32 cellular contexts compared by ENCODE assay signal in genomic region chr1:22279735-22280134, GRCh38.
"Had no signal": no experiment of that assay in that cellular context is flagged by ENCODE, and none has a peak within 500 bp of the region (broad histone marks: within the 10 kb centered on the region; RNA-seq: fewer than 3 reads in every experiment).

No MANE protein-coding gene starts in this region.

- H3K4me2 ChIP-seq: smooth muscle cell had no signal

- H3K36me3 Mint-ChIP-seq: natural killer cell treated with Interleukin-12 subunit alpha and Interleukin-12 subunit beta and Interleukin-15 and Interleukin-18, amount 100 ng/mL, for 72 hours had no signal

- H3K27me3 ChIP-seq: ovary, suprapubic skin, testis, transverse colon, upper lobe of right lung, uterus had no signal

- H3K4me3 ChIP-seq: ovary, psoas muscle, skin epidermis, smooth muscle cell, spleen, suprapubic skin, testis, tibial artery, transverse colon, upper lobe of right lung, uterus had no signal

- H3K27ac Mint-ChIP-seq: naive thymus-derived CD8-positive, alpha-beta T cell; natural killer cell treated with Interleukin-12 subunit alpha and Interleukin-12 subunit beta and Interleukin-15 and Interleukin-18, amount 100 ng/mL, for 72 hours; nephron progenitor cell; progenitor cell of endocrine pancreas; stimulated activated memory B cell treated with anti-CD40 and anti-IgM and Interleukin-4, amounts not matched to agents 10 μg/mL and 1 μg/mL and 100 μg/mL, for 72 hours; stimulated activated naive CD8-positive, alpha-beta T cell treated with anti-CD3 and anti-CD28 coated beads, Interleukin-15, amount 100 ng/mL, for 72 hours; type B pancreatic cell had no signal

- H3K27ac ChIP-seq: neutrophil, ovary, parathyroid adenoma, psoas muscle, skin epidermis, spleen, suprapubic skin, testis, tibial artery, transverse colon, upper lobe of right lung, uterus had no signal

- H3K4me1 Mint-ChIP-seq: neural crest cell; stimulated activated memory B cell treated with anti-CD40 and anti-IgM and Interleukin-4, amounts not matched to agents 10 μg/mL and 1 μg/mL and 100 μg/mL, for 72 hours; stimulated activated naive CD8-positive, alpha-beta T cell treated with anti-CD3 and anti-CD28 coated beads, Interleukin-15, amount 100 ng/mL, for 72 hours had no signal

- DNase-seq: naive thymus-derived CD8-positive, alpha-beta T cell; nephron progenitor cell; occipital lobe; ovary; psoas muscle; right cardiac atrium; spleen; stimulated activated CD4-positive, alpha-beta T cell treated with anti-CD3 and anti-CD28 coated beads, Interleukin-12 subunit alpha, Interleukin-12 subunit beta, amount 100 ng/mL, for 4 hours; stimulated activated CD4-positive, alpha-beta T cell treated with anti-CD3 and anti-CD28 coated beads, Interleukin-1b, Interleukin-23, amount 100 ng/mL, for 48 hours; stimulated activated CD4-positive, alpha-beta T cell treated with anti-CD3 and anti-CD28 coated beads, Interleukin-4, amount 100 ng/mL, for 1 hour; stimulated activated CD4-positive, alpha-beta T cell treated with anti-CD3 and anti-CD28 coated beads, Interleukin-4, amount 100 ng/mL, for 4 hours; stimulated activated CD8-positive, alpha-beta memory T cell treated with anti-CD3 and anti-CD28 coated beads, Interleukin-4, amount 100 ng/mL, for 48 hours; stimulated activated naive CD4-positive, alpha-beta T cell; stimulated activated naive CD8-positive, alpha-beta T cell treated with anti-CD3 and anti-CD28 coated beads, Interleukin-15, amount 100 ng/mL, for 72 hours; stimulated activated naive CD8-positive, alpha-beta T cell treated with anti-CD3 and anti-CD28 coated beads, Interleukin-15, Interleukin-2, amounts not matched to agents 100 U/mL and 50 U/mL, for 24 hours; substantia nigra; testis; transverse colon; upper lobe of right lung; uterus had no signal

- H3K9ac ChIP-seq: parathyroid adenoma had no signal

- H3K9me3 ChIP-seq: neutrophil, ovary, psoas muscle, suprapubic skin, testis, tibial artery, transverse colon, upper lobe of right lung, uterus had no signal

- H3K4me3 Mint-ChIP-seq: naive thymus-derived CD8-positive, alpha-beta T cell; natural killer cell treated with Interleukin-12 subunit alpha and Interleukin-12 subunit beta and Interleukin-15 and Interleukin-18, amount 100 ng/mL, for 72 hours; nephron progenitor cell; neural crest cell; stimulated activated memory B cell treated with anti-CD40 and anti-IgM and Interleukin-4, amounts not matched to agents 10 μg/mL and 1 μg/mL and 100 μg/mL, for 72 hours; stimulated activated naive CD8-positive, alpha-beta T cell treated with anti-CD3 and anti-CD28 coated beads, Interleukin-15, amount 100 ng/mL, for 72 hours; type B pancreatic cell had no signal

- H3K9me3 Mint-ChIP-seq: natural killer cell treated with Interleukin-12 subunit alpha and Interleukin-12 subunit beta and Interleukin-15 and Interleukin-18, amount 100 ng/mL, for 72 hours; stimulated activated naive CD8-positive, alpha-beta T cell treated with anti-CD3 and anti-CD28 coated beads, Interleukin-15, amount 100 ng/mL, for 72 hours had no signal

- ATAC-seq: naive thymus-derived CD8-positive, alpha-beta T cell; natural killer cell treated with Interleukin-12 subunit alpha and Interleukin-12 subunit beta and Interleukin-15 and Interleukin-18, amount 100 ng/mL, for 72 hours; psoas muscle; right cardiac atrium; sciatic nerve; stimulated activated memory B cell treated with anti-CD40 and anti-IgM and Interleukin-4, amounts not matched to agents 10 μg/mL and 1 μg/mL and 100 μg/mL, for 72 hours; stimulated activated naive CD8-positive, alpha-beta T cell treated with anti-CD3 and anti-CD28 coated beads, Interleukin-15, amount 100 ng/mL, for 72 hours; stimulated activated naive CD8-positive, alpha-beta T cell treated with anti-CD3 and anti-CD28 coated beads, Interleukin-15, Interleukin-2, amounts not matched to agents 100 U/mL and 50 U/mL, for 24 hours; upper lobe of right lung had no signal

- H3K79me2 ChIP-seq: parathyroid adenoma had no signal

- H2AFZ ChIP-seq: parathyroid adenoma had no signal

- H3K36me3 ChIP-seq: neutrophil, ovary, spleen, suprapubic skin, tibial artery, transverse colon, upper lobe of right lung, uterus had no signal

- H3K4me1 ChIP-seq: parathyroid adenoma, psoas muscle, spleen, testis, transverse colon, upper lobe of right lung had no signal
